Comparison of ENCODE assay signal across 8 cellular contexts in the genomic region with DNA sequence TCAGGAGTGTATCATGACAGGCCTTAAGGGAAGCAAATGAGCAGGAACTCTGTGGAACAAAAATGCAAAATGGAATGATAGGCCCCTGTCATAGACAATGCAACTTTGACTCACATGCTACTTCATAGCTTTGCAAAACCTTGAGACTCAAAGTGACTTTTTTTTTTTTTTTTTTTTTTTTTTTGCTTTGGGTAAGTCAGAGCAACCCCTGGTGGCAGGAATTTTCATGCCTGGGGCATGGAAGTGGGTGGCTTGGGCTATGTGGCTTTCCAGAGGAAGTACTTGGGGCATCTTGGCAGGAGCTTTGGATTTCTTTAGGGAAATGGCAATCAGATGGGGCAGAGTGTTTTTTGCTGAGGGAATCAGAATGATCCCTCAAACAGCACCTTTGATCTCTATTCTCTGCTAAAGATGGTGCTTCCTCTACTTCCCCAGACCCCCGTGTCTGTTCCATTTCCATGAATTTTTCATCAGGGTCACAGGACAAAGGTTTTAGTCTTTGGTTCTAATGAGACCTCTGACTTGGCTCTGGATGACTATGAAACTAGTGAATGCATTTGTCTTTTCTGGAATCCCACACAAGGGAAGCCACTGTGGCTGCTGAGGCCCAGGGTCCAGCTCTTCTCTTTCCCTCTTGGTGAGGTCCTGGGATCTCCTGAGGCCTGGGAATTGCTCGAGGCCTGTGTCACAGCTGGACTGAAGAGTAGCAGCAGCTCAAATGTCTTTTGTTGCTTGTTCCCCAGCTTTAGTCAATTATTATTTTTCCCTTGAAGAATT.
A peak's percentile ranks its signal among the peaks of the same experiment; 100 is the strongest.
DNase-seq lines count a peak whose midpoint lies in the region; ATAC-seq, FAIRE-seq and TF ChIP-seq lines count a peak whose summit lies in the region.

No MANE protein-coding gene starts in this region.

- H3K4me1 ChIP-seq in endothelial cell of umbilical vein (ENCODE audit: control insufficient read depth, extremely low read depth, insufficient read depth, low read length), result peaks cover 15% of the 10 kb centered on the region

- no peak overlapping the region for H3K4me2 ChIP-seq in endothelial cell of umbilical vein (ENCODE audit: insufficient read depth, low read length)

- H3K9me3 ChIP-seq in endothelial cell of umbilical vein (replicated peaks; ENCODE audit: control insufficient read depth, insufficient read depth, low read length), result no peaks in the 10 kb centered on the region

- H3K36me3 ChIP-seq in endothelial cell of umbilical vein (ENCODE audit: control insufficient read depth in 2 of 2, extremely low read depth in 1 of 2, insufficient read depth in 2 of 2, low read length in 2 of 2), result no peaks in the 10 kb centered on the region

- no peaks in the 10 kb centered on the region for H3K79me2 ChIP-seq in endothelial cell of umbilical vein (ENCODE audit: control insufficient read depth, insufficient read depth, low read length)

- peak; percentile 84 for FAIRE-seq in endothelial cell of umbilical vein (lab: Jason Lieb, UNC)

- H3K9ac ChIP-seq in endothelial cell of umbilical vein (replicated peaks; ENCODE audit: extremely low read depth, insufficient read depth, low read length), result no peak overlapping the region

- H2AFZ ChIP-seq in endothelial cell of umbilical vein (ENCODE audit: low read depth, low read length), result no peak overlapping the region

- H4K20me1 ChIP-seq in endothelial cell of umbilical vein (replicated peaks; ENCODE audit: control insufficient read depth, extremely low read depth, insufficient read depth, low read length), result no peaks in the 10 kb centered on the region

- BruUV-seq in endothelial cell of umbilical vein (replicated peaks; lab: Mats Ljungman, UMichigan), result no TSS peak

- H3K27me3 ChIP-seq in endothelial cell of umbilical vein (ENCODE audit: control insufficient read depth in 2 of 2, insufficient read depth in 2 of 2, low read length in 2 of 2), result no peaks in the 10 kb centered on the region

- POLR2A ChIA-PET in endothelial cell of umbilical vein (lab: Charles Lee), result no interaction called here

- H3K27ac ChIP-seq in endothelial cell of umbilical vein (ENCODE audit: insufficient read depth, low read depth, low read length), result no peak overlapping the region

- no peak for TF ChIP-seq POLR2A in endothelial cell of umbilical vein (IDR thresholded peaks at IDR 0.05; ENCODE audit: low read depth, low read length)

- dilution Hi-C loops in endothelial cell of umbilical vein (cut with MboI; ENCODE audit: extremely low pct_ligation_motif_present, low sequenced_read_pairs), result no loop called here

- intact Hi-C loops in endothelial cell of umbilical vein (cut with micrococcal nuclease), result loop anchor here (1.0 to 5.0 kb wide), 8 partner anchors 76 to 1104 kb away; a partner anchor contains a TSS

- no peak for ATAC-seq in GM18858 (IDR thresholded peaks at IDR 0.05; ENCODE audit: unreplicated experiment)
- no peak for ATAC-seq in GM18868 (IDR thresholded peaks at IDR 0.05; ENCODE audit: unreplicated experiment)
- no peak for ATAC-seq in HG02763 (IDR thresholded peaks at IDR 0.05; ENCODE audit: unreplicated experiment)

- CTCF ChIA-PET in endothelial cell of umbilical vein (lab: Charles Lee), result interaction anchor here (0.6 to 3.4 kb wide), 54 partner anchors 9 to 1108 kb away, joined by 3 to 34 read pairs (median 4); a partner anchor contains a TSS

- H3K9me1 ChIP-seq in endothelial cell of umbilical vein (replicated peaks; ENCODE audit: control insufficient read depth, extremely low read depth, insufficient read depth, low read length), result no peaks in the 10 kb centered on the region

- TF ChIP-seq CTCF in endothelial cell of umbilical vein (IDR thresholded peaks at IDR 0.05; ENCODE audit: extremely low read depth in 1 of 2, insufficient read depth in 1 of 2, low read depth in 1 of 2, low read length in 2 of 2), result peak; percentile 75 to 89

- no peak overlapping the region for H3K4me3 ChIP-seq in endothelial cell of umbilical vein (replicated peaks in 1 of 3; ENCODE audit: insufficient read depth in 1 of 3, low read depth in 1 of 3, low read length in 3 of 3)

- peak; percentile 79 for DNase-seq in DMS53 (lab: John Stamatoyannopoulos, UW)
- DNase-seq in NCI-H226, result peak; percentile 33
- DNase-seq in endothelial cell of umbilical vein (ENCODE audit: low read depth, low spot score), result peak; percentile 77
- DNase-seq in myocyte (ENCODE audit: low read depth), result peak; percentile 82
- no peak for DNase-seq in DMS79 (lab: John Stamatoyannopoulos, UW)

TF ChIP-seq in endothelial cell of umbilical vein, 7 proteins besides CTCF, POLR2A, EP300 and RAD21:
- TF ChIP-seq, protein P1, sequence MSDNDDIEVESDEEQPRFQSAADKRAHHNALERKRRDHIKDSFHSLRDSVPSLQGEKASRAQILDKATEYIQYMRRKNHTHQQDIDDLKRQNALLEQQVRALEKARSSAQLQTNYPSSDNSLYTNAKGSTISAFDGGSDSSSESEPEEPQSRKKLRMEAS (IDR thresholded peaks at IDR 0.05; ENCODE audit: insufficient read depth, insufficient read length), result no peak
- TF ChIP-seq POLR2AphosphoS5 (IDR thresholded peaks at IDR 0.05; ENCODE audit: insufficient read depth, low read depth, low read length) (peak; percentile 23), GATA2 (IDR thresholded peaks at IDR 0.05; ENCODE audit: insufficient read depth, insufficient read length, low read depth, low read length) (peak; percentile 14)
